8 cellular contexts compared by ENCODE assay signal in genomic region chr6:33455051-33455450, GRCh38. TPM values are rescaled to one million over a fixed set of nuclear protein-coding genes. Genes with fewer than 3 reads are reported as not detected.
DNase-seq lines count a peak whose midpoint lies in the region; ATAC-seq and TF ChIP-seq lines count a peak whose summit lies in the region.

No MANE protein-coding gene starts in this region.

- H3K4me1 ChIP-seq in ES-I3 (ENCODE audit: insufficient read depth, low read length) (no peaks in the 10 kb centered on the region; the same call in 1 of the 2 replicates), SJCRH30 (no peaks in the 10 kb centered on the region), psoas muscle (peaks cover 4% of the 10 kb centered on the region)

- WGBS in psoas muscle, 3 donors, result 38 to 47% (median 44%) methylated on average over 16 of the region's 16 CpGs

- H3K36me3 ChIP-seq in ES-I3 (ENCODE audit: insufficient read depth, low read length), result peaks cover 7% of the 10 kb centered on the region
- H3K36me3 ChIP-seq in SJCRH30, result peaks cover 11% of the 10 kb centered on the region; the same call in 1 of the 2 replicates
- peaks cover 0 to 21% of the 10 kb centered on the region in 2 donors for H3K36me3 ChIP-seq in psoas muscle (ENCODE audit: insufficient read depth in 1 of 2, low read depth in 1 of 2)

- H3K27ac ChIP-seq in SJCRH30 (no peak overlapping the region; the same call in 1 of the 2 replicates), psoas muscle (peak overlapping the region; percentile 82)

- H3K9me3 ChIP-seq in ES-I3 (ENCODE audit: control insufficient read depth, insufficient read depth, low read length) (no peaks in the 10 kb centered on the region), SJCRH30 (replicated peaks) (no peaks in the 10 kb centered on the region), psoas muscle (no peaks in the 10 kb centered on the region)

- H3K9ac ChIP-seq in ES-I3 (ENCODE audit: low read depth, low read length), result peak overlapping the region; percentile 81

- intact Hi-C loops in psoas muscle (cut with DNase I), result loop anchor here (2.0 to 10.0 kb wide), 3 partner anchors 64 to 120 kb away; partner anchors contain the start of gene KIFC1 (in 1 of the 2)

- DNase-seq in SJCRH30 (no peak), fibroblast of the aortic adventitia (ENCODE audit: low read depth) (no peak), psoas muscle (no peak), NCI-H187 (lab: John Stamatoyannopoulos, UW) (no peak), NCI-H1417 (lab: John Stamatoyannopoulos, UW) (no peak)

- H3K27me3 ChIP-seq in SJCRH30, result no peaks in the 10 kb centered on the region
- no peaks in the 10 kb centered on the region for H3K27me3 ChIP-seq in psoas muscle (ENCODE audit: insufficient read depth in 3 of 3, low read length in 2 of 3)

- ATAC-seq in psoas muscle, result no peak
- ATAC-seq in GM18861 (IDR thresholded peaks at IDR 0.05; ENCODE audit: unreplicated experiment), result no peak
- ATAC-seq in GM21619 (IDR thresholded peaks at IDR 0.05; ENCODE audit: unreplicated experiment), result no peak

- no peak for TF ChIP-seq CTCF in fibroblast of the aortic adventitia (IDR thresholded peaks at IDR 0.05; ENCODE audit: insufficient read depth, low read length)
- TF ChIP-seq CTCF in psoas muscle (IDR thresholded peaks at IDR 0.05), result no peak

- H3K4me3 ChIP-seq in SJCRH30 (peak overlapping the region; percentile 68), fibroblast of the aortic adventitia (ENCODE audit: low read depth, low read length) (peak overlapping the region; percentile 96), psoas muscle (peak overlapping the region; percentile 83)

RNA-seq across cellular contexts. Expression of gene ZBTB9, which starts 0.7 kb away (rescaled TPM):
- total RNA-seq in SJCRH30 (2014; rRNA removed; shearing (Covaris generic)), result 9.0 and 11.4 TPM in 2 replicates
- 3.8 and 5.5 TPM in 2 replicates for total RNA-seq in fibroblast of the aortic adventitia (ENCODE audit: low replicate concordance)
- total RNA-seq in psoas muscle, result 1 to 10 TPM; 2.4 to 4.9 (median 3.9) TPM
- polyA plus RNA-seq in psoas muscle, result 1 to 10 TPM; 1.9 to 5.2 (median 3.7) TPM

RNA-seq across cellular contexts. Expression of gene SYNGAP1, which starts 35.2 kb away (rescaled TPM):
- total RNA-seq in SJCRH30 (2014; rRNA removed; shearing (Covaris generic)), result 1.8 and 2.5 TPM in 2 replicates
- total RNA-seq in fibroblast of the aortic adventitia (ENCODE audit: low replicate concordance) (3.3 and 7.6 TPM in 2 replicates), psoas muscle (1 to 10 TPM; 1.9 to 4.3 (median 2.2) TPM)
- 1 to 10 TPM in 2 of 3 donors, under 1 TPM in 1; 0.70 to 2.2 (median 1.5) TPM for polyA plus RNA-seq in psoas muscle

RNA-seq across cellular contexts. Expression of gene CUTA, which starts 37.1 kb away (rescaled TPM):
- 181 and 210 TPM in 2 replicates for total RNA-seq in SJCRH30 (2014; rRNA removed; shearing (Covaris generic))
- total RNA-seq in fibroblast of the aortic adventitia (ENCODE audit: low replicate concordance) (106 and 522 TPM in 2 replicates), psoas muscle (100 to 1,000 TPM in 2 of 4 donors, 10 to 100 TPM in 2; 75.4 to 121 (median 95.6) TPM)
- 100 to 1,000 TPM in 2 of 3 donors, 10 to 100 TPM in 1; 99.9 to 126 (median 125) TPM for polyA plus RNA-seq in psoas muscle

RNA-seq across cellular contexts. Expression of gene PHF1, which starts 44.2 kb away (rescaled TPM):
- 21.8 and 25.5 TPM in 2 replicates for total RNA-seq in SJCRH30 (2014; rRNA removed; shearing (Covaris generic))
- total RNA-seq in fibroblast of the aortic adventitia (ENCODE audit: low replicate concordance), result 18.9 and 20.9 TPM in 2 replicates
- 10 to 100 TPM; 40.5 to 57.5 (median 50.5) TPM for total RNA-seq in psoas muscle
- polyA plus RNA-seq in psoas muscle, result 10 to 100 TPM; 65.6 to 84.8 (median 78.3) TPM
